1 cellular context compared by ENCODE assay signal in the genomic region with DNA sequence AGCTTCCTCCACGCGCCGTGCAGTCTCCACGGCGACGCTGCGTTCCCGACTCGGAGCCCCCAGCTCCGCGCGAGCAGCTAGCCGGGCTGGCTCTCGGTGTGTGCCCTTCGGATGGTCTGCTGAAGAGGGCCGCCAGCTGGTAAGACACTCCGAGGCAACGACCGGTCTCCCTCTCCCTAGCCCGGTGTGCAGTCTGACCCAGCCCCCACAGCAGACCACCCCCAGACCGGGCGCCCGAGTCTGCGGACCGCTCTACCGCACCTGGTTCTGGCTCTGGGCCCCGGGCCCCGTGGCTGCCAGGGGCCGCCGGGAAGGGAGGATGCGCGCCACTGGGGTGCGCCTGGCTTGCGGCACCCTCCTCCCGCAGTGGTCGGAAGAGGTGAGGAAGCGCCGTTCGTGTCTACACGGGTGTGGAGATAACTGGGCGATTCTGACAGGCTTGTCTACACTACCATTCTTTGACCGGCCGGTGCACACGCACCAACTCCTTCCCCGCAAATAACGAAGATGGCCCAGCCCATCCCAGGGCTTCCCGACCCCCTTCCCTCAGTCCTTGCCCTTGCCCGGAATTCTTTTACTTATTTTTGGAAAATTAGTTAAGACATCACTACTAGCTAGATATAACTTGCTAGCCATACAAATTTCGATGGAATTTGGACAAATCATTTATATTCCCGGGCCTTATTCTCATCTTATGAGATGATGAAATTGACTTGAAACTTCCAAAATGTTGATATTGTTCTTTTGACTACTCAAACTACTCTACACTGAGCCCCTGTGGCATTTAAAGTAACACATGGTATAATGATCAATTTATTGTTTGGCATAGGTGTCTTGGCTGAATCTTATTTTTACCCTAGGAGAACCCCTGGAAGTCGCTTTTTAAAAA.
TF ChIP-seq lines count a peak whose summit lies in the region.

No MANE protein-coding gene starts in this region.

TF ChIP-seq in K562, 482 proteins besides CTCF, POLR2A, EP300 and RAD21 (continued from another document and continues in another):
- TF ChIP-seq PRPF4 (IDR thresholded peaks at IDR 0.05; ENCODE audit: insufficient read depth, low read depth, low read length, poor library complexity, severe bottlenecking) (peak; percentile 59), ZNF586 (CRISPR knock-in tag; conservative IDR thresholded peaks at IDR 0.05) (no peak), ELF4 (CRISPR knock-in tag; IDR thresholded peaks at IDR 0.05) (no peak), CCAR2 (IDR thresholded peaks at IDR 0.05; ENCODE audit: low read depth, low read length) (no peak), ZNF124 (CRISPR knock-in tag; IDR thresholded peaks at IDR 0.05) (no peak), KDM2B (CRISPR knock-in tag; IDR thresholded peaks at IDR 0.05) (no peak), HNRNPH1 (optimal IDR thresholded peaks at IDR 0.05; ENCODE audit: low read depth, low read length) (no peak), ZNF224 (CRISPR knock-in tag; IDR thresholded peaks at IDR 0.05) (no peak), HMG20B (CRISPR knock-in tag; IDR thresholded peaks at IDR 0.05) (no peak), SMAD1 (IDR thresholded peaks at IDR 0.05; ENCODE audit: low read depth, low read length, partially characterized antibody) (no peak), MYC (IDR thresholded peaks at IDR 0.05; ENCODE audit: low read depth, low read length) (peak; percentile 73), MYC (CRISPR knock-in tag; IDR thresholded peaks at IDR 0.05; ENCODE audit: borderline replicate concordance, low read depth) (peak; percentile 70; the same call in 1 of the 2 replicates), ZC3H4 (CRISPR knock-in tag; IDR thresholded peaks at IDR 0.05; ENCODE audit: borderline replicate concordance) (no peak), ELF1 (tag; IDR thresholded peaks at IDR 0.05) (no peak), KLF6 (CRISPR knock-in tag; IDR thresholded peaks at IDR 0.05; ENCODE audit: borderline replicate concordance) (no peak), STAT5B (CRISPR knock-in tag; IDR thresholded peaks at IDR 0.05) (no peak), HDAC8 (tag; IDR thresholded peaks at IDR 0.05) (0 out of 2 replicates have a peak, but pooled peaks have one; percentile 64), TRIM28 (IDR thresholded peaks at IDR 0.05) (no peak), HDAC2 (IDR thresholded peaks at IDR 0.05) (peak; percentile 72), SLC30A9 (CRISPR knock-in tag; IDR thresholded peaks at IDR 0.05) (no peak), BRD4 (IDR thresholded peaks at IDR 0.05) (no peak), CBX3 (IDR thresholded peaks at IDR 0.05; ENCODE audit: borderline replicate concordance in 1 of 2, low read length in 2 of 2) (no peak), LEF1 (IDR thresholded peaks at IDR 0.05) (no peak), CBX8 (IDR thresholded peaks at IDR 0.05; ENCODE audit: borderline replicate concordance, extremely low read depth, low read depth, low read length, poor library complexity, severe bottlenecking) (no peak), SRSF1 (IDR thresholded peaks at IDR 0.05; ENCODE audit: low read depth, low read length) (no peak), NR1H2 (CRISPR knock-in tag; IDR thresholded peaks at IDR 0.05) (peak; percentile 84; the same call in 1 of the 2 replicates), ETS2 (tag; IDR thresholded peaks at IDR 0.05; ENCODE audit: borderline replicate concordance, poor library complexity, severe bottlenecking) (no peak), NUFIP1 (IDR thresholded peaks at IDR 0.05; ENCODE audit: partially characterized antibody) (no peak), CHD1 (IDR thresholded peaks at IDR 0.05; ENCODE audit: low read length) (no peak), JUND (IDR thresholded peaks at IDR 0.05; ENCODE audit: borderline replicate concordance, low read depth, low read length) (0 out of 2 replicates have a peak, but pooled peaks have one; percentile 29), JUND (tag; IDR thresholded peaks at IDR 0.05; ENCODE audit: borderline replicate concordance, low read depth, low read length) (peak; percentile 44; the same call in 1 of the 3 replicates), ZNF274 (IDR thresholded peaks at IDR 0.05; ENCODE audit: borderline replicate concordance, low read depth, low read length) (no peak; the same call in 1 of the 2 replicates), ZNF384 (IDR thresholded peaks at IDR 0.05; ENCODE audit: low read depth, low read length) (no peak), ZNF217 (CRISPR knock-in tag; IDR thresholded peaks at IDR 0.05) (no peak), PCBP2 (IDR thresholded peaks at IDR 0.05; ENCODE audit: low read depth, low read length, poor library complexity, severe bottlenecking) (no peak), STAG1 (CRISPR knock-in tag; IDR thresholded peaks at IDR 0.05; ENCODE audit: borderline replicate concordance) (no peak; the same call in 1 of the 2 replicates), ZNF24 (IDR thresholded peaks at IDR 0.05) (no peak), RCOR1 (IDR thresholded peaks at IDR 0.05; ENCODE audit: borderline replicate concordance in 1 of 2, low read depth in 2 of 2, low read length in 2 of 2) (peak in 1 of 2 experiments; percentile 47; a peak in 2 of 4 replicates), SP1 (CRISPR knock-in tag; IDR thresholded peaks at IDR 0.05) (peak; percentile 43), DMBX1 (CRISPR knock-in tag; IDR thresholded peaks at IDR 0.05; ENCODE audit: borderline replicate concordance) (peak; percentile 41; the same call in 1 of the 2 replicates), ZNF830 (CRISPR knock-in tag; IDR thresholded peaks at IDR 0.05) (0 out of 2 replicates have a peak, but pooled peaks have one; percentile 10)
- TF ChIP-seq, protein P1, sequence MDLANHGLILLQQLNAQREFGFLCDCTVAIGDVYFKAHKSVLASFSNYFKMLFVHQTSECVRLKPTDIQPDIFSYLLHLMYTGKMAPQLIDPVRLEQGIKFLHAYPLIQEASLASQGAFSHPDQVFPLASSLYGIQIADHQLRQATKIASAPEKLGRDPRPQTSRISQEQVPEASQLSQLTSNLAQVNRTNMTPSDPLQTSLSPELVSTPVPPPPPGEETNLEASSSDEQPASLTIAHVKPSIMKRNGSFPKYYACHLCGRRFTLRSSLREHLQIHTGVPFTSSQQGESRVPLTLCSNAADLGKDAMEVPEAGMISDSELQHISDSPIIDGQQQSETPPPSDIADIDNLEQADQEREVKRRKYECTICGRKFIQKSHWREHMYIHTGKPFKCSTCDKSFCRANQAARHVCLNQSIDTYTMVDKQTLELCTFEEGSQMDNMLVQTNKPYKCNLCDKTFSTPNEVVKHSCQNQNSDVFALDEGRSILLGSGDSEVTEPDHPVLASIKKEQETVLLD (IDR thresholded peaks at IDR 0.05) = peak; percentile 68; the same call in 1 of the 2 replicates
- TF ChIP-seq, protein P2, sequence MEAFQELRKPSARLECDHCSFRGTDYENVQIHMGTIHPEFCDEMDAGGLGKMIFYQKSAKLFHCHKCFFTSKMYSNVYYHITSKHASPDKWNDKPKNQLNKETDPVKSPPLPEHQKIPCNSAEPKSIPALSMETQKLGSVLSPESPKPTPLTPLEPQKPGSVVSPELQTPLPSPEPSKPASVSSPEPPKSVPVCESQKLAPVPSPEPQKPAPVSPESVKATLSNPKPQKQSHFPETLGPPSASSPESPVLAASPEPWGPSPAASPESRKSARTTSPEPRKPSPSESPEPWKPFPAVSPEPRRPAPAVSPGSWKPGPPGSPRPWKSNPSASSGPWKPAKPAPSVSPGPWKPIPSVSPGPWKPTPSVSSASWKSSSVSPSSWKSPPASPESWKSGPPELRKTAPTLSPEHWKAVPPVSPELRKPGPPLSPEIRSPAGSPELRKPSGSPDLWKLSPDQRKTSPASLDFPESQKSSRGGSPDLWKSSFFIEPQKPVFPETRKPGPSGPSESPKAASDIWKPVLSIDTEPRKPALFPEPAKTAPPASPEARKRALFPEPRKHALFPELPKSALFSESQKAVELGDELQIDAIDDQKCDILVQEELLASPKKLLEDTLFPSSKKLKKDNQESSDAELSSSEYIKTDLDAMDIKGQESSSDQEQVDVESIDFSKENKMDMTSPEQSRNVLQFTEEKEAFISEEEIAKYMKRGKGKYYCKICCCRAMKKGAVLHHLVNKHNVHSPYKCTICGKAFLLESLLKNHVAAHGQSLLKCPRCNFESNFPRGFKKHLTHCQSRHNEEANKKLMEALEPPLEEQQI (IDR thresholded peaks at IDR 0.05) = no peak
- TF ChIP-seq, protein P3, sequence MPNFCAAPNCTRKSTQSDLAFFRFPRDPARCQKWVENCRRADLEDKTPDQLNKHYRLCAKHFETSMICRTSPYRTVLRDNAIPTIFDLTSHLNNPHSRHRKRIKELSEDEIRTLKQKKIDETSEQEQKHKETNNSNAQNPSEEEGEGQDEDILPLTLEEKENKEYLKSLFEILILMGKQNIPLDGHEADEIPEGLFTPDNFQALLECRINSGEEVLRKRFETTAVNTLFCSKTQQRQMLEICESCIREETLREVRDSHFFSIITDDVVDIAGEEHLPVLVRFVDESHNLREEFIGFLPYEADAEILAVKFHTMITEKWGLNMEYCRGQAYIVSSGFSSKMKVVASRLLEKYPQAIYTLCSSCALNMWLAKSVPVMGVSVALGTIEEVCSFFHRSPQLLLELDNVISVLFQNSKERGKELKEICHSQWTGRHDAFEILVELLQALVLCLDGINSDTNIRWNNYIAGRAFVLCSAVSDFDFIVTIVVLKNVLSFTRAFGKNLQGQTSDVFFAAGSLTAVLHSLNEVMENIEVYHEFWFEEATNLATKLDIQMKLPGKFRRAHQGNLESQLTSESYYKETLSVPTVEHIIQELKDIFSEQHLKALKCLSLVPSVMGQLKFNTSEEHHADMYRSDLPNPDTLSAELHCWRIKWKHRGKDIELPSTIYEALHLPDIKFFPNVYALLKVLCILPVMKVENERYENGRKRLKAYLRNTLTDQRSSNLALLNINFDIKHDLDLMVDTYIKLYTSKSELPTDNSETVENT (CRISPR knock-in tag; IDR thresholded peaks at IDR 0.05) = no peak
- TF ChIP-seq, protein P4, sequence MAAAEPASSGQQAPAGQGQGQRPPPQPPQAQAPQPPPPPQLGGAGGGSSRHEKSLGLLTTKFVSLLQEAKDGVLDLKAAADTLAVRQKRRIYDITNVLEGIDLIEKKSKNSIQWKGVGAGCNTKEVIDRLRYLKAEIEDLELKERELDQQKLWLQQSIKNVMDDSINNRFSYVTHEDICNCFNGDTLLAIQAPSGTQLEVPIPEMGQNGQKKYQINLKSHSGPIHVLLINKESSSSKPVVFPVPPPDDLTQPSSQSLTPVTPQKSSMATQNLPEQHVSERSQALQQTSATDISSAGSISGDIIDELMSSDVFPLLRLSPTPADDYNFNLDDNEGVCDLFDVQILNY (CRISPR knock-in tag; IDR thresholded peaks at IDR 0.05) = 0 out of 2 replicates have a peak, but pooled peaks have one; percentile 64
- TF ChIP-seq, protein P5, sequence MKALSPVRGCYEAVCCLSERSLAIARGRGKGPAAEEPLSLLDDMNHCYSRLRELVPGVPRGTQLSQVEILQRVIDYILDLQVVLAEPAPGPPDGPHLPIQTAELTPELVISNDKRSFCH (CRISPR knock-in tag; IDR thresholded peaks at IDR 0.05) = no peak
- TF ChIP-seq, protein P5 (tag; IDR thresholded peaks at IDR 0.05) = peak; percentile 81
- TF ChIP-seq, protein P6, sequence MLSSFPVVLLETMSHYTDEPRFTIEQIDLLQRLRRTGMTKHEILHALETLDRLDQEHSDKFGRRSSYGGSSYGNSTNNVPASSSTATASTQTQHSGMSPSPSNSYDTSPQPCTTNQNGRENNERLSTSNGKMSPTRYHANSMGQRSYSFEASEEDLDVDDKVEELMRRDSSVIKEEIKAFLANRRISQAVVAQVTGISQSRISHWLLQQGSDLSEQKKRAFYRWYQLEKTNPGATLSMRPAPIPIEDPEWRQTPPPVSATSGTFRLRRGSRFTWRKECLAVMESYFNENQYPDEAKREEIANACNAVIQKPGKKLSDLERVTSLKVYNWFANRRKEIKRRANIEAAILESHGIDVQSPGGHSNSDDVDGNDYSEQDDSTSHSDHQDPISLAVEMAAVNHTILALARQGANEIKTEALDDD (IDR thresholded peaks at IDR 0.05) = peak; percentile 47; the same call in 1 of the 2 replicates
- TF ChIP-seq, protein P7, sequence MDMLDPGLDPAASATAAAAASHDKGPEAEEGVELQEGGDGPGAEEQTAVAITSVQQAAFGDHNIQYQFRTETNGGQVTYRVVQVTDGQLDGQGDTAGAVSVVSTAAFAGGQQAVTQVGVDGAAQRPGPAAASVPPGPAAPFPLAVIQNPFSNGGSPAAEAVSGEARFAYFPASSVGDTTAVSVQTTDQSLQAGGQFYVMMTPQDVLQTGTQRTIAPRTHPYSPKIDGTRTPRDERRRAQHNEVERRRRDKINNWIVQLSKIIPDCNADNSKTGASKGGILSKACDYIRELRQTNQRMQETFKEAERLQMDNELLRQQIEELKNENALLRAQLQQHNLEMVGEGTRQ (CRISPR knock-in tag; IDR thresholded peaks at IDR 0.05) = no peak
- TF ChIP-seq, protein P8, sequence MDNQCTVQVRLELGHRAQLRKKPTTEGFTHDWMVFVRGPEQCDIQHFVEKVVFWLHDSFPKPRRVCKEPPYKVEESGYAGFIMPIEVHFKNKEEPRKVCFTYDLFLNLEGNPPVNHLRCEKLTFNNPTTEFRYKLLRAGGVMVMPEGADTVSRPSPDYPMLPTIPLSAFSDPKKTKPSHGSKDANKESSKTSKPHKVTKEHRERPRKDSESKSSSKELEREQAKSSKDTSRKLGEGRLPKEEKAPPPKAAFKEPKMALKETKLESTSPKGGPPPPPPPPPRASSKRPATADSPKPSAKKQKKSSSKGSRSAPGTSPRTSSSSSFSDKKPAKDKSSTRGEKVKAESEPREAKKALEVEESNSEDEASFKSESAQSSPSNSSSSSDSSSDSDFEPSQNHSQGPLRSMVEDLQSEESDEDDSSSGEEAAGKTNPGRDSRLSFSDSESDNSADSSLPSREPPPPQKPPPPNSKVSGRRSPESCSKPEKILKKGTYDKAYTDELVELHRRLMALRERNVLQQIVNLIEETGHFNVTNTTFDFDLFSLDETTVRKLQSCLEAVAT (IDR thresholded peaks at IDR 0.05) = peak in 1 of 2 experiments; percentile 38; a peak in 1 of 4 replicates
- TF ChIP-seq, protein P9, sequence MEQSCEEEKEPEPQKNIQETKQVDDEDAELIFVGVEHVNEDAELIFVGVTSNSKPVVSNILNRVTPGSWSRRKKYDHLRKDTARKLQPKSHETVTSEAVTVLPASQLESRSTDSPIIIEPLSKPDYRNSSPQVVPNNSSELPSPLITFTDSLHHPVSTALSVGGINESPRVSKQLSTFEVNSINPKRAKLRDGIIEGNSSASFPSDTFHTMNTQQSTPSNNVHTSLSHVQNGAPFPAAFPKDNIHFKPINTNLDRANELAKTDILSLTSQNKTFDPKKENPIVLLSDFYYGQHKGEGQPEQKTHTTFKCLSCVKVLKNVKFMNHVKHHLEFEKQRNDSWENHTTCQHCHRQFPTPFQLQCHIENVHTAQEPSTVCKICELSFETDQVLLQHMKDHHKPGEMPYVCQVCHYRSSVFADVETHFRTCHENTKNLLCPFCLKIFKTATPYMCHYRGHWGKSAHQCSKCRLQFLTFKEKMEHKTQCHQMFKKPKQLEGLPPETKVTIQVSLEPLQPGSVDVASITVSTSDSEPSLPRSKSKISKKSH (CRISPR knock-in tag; IDR thresholded peaks at IDR 0.05) = no peak
